13 cellular contexts compared by ENCODE assay signal in the genomic region with DNA sequence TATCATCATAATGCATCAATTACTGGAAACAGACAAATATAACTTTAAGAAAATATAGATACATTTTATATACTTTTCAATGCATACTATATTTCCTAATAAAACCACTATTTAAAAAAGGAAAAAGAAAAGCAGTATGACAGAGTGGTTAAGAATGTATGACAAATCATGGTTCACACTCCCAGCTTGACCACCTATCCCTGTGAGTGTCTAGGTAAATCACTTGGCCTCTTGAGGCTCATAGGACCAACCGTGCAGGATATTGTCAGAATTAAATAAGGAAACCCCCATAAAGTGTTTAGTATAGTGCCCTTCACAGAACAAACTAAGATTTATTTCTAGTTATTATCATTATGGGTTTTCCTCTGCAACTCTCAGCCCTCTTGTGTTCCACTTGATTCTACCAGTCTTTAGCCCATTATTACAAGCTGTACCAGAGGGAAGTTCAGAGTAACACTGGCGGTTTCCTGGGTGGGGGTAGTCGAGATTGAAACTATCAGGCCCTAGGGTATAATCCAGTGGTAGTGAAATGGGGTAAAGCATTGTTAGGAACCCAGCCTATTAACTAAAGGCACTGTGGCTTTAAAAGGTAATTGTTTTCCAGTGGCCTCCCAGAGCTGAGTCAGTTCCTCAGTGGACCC. TPM values are rescaled to one million over a fixed set of nuclear protein-coding genes. Genes with fewer than 3 reads are reported as not detected.
DNase-seq lines count a peak whose midpoint lies in the region; ATAC-seq and TF ChIP-seq lines count a peak whose summit lies in the region.
"Had no signal": no experiment of that assay in that cellular context is flagged by ENCODE, and none has a peak within 500 bp of the region (broad histone marks: within the 10 kb centered on the region; RNA-seq: fewer than 3 reads in every experiment).

No MANE protein-coding gene starts in this region.

- H3K36me3 ChIP-seq in mammary epithelial cell (ENCODE audit: insufficient read depth, low read length) (no peaks in the 10 kb centered on the region), osteoblast (ENCODE audit: insufficient read depth, low read length) (no peaks in the 10 kb centered on the region)

- H3K27ac ChIP-seq in mammary epithelial cell (ENCODE audit: insufficient read depth, low read depth, low read length) (peak overlapping the region; percentile 95), osteoblast (ENCODE audit: low read depth, low read length) (peak overlapping the region; percentile 83)

- H2AFZ ChIP-seq in mammary epithelial cell (ENCODE audit: low read depth, low read length) (no peak overlapping the region), osteoblast (ENCODE audit: low read length) (no peak overlapping the region)

- intact Hi-C loops in mammary epithelial cell (cut with micrococcal nuclease), result loop anchor here (2.0 kb wide), 1 partner anchor 56 kb away; a partner anchor contains a TSS

- peak overlapping the region; percentile 72 for H3K9ac ChIP-seq in mammary epithelial cell (ENCODE audit: insufficient read depth, low read length)

- ATAC-seq in GM19397 (IDR thresholded peaks at IDR 0.05; ENCODE audit: unreplicated experiment), result peak; percentile 31
- ATAC-seq in HG03108 (IDR thresholded peaks at IDR 0.05; ENCODE audit: unreplicated experiment), result no peak
- ATAC-seq: Right ventricle myocardium inferior had no signal

- no peaks in the 10 kb centered on the region for H3K27me3 ChIP-seq in mammary epithelial cell (ENCODE audit: insufficient read depth, low read length)
- H3K27me3 ChIP-seq in osteoblast (ENCODE audit: insufficient read depth, low read length), result peaks cover 5% of the 10 kb centered on the region

- dilution Hi-C loops in mammary epithelial cell (cut with HindIII; ENCODE audit: low sequenced_read_pairs), result loop anchor here (5.0 kb wide), 1 partner anchor 93 kb away; no protein-coding TSS in a partner anchor

- DNase-seq in HPDE6-E6E7 (ENCODE audit: extremely low spot score) (peak; percentile 25), mammary epithelial cell (peak; percentile 70), osteoblast (ENCODE audit: insufficient read length, low spot score, missing footprints) (peak; percentile 13), GM20000 (ENCODE audit: low spot score) (no peak), NCI-H2029 (lab: John Stamatoyannopoulos, UW) (no peak)
- DNase-seq in stimulated activated CD4-positive, alpha-beta T cell treated with anti-CD3 and anti-CD28 coated beads, Interleukin-4, amount 100 ng/mL, for 1 hour, result no peak
- DNase-seq: activated CD4-positive, alpha-beta T cell treated with anti-CD3 and anti-CD28 coated beads, Interleukin-2, amount 10 ng/mL, durations not matched to agents 7 days and 5 days; activated gamma-delta T cell treated with Interleukin-2 at 50 U/mL for 16 hours; naive B cell; stimulated activated CD4-positive, alpha-beta T cell treated with anti-CD3 and anti-CD28 coated beads, Interleukin-12 subunit alpha, Interleukin-12 subunit beta, amount 100 ng/mL, for 4 hours had no signal

- in situ Hi-C loops in mammary epithelial cell (cut with MboI; ENCODE audit: low sequenced_read_pairs in 2 of 2), result no loop called here

- no peaks in the 10 kb centered on the region for H3K9me3 ChIP-seq in mammary epithelial cell (replicated peaks; ENCODE audit: insufficient read depth, low read length)
- no peaks in the 10 kb centered on the region for H3K9me3 ChIP-seq in osteoblast (ENCODE audit: low read depth, low read length)

- TF ChIP-seq CTCF in mammary epithelial cell (conservative IDR thresholded peaks at IDR 0.05 in 1 of 2, IDR thresholded peaks at IDR 0.05 in 1 of 2; ENCODE audit: extremely low read depth in 1 of 2, insufficient read depth in 1 of 2, low read depth in 1 of 2, low read length in 2 of 2) (no peak), osteoblast (IDR thresholded peaks at IDR 0.05; ENCODE audit: extremely low read depth, low read depth, low read length) (no peak), GM20000 (IDR thresholded peaks at IDR 0.05; ENCODE audit: extremely low read depth, missing control alignments) (no peak)

- H3K4me1 ChIP-seq in mammary epithelial cell (ENCODE audit: insufficient read depth, low read length) (peaks cover 32% of the 10 kb centered on the region), osteoblast (ENCODE audit: insufficient read depth, low read length) (peaks cover 22% of the 10 kb centered on the region)

- H4K20me1 ChIP-seq in mammary epithelial cell (ENCODE audit: insufficient read depth, low read length) (no peaks in the 10 kb centered on the region), osteoblast (ENCODE audit: insufficient read depth, low read length) (no peaks in the 10 kb centered on the region)

- no peaks in the 10 kb centered on the region for H3K79me2 ChIP-seq in mammary epithelial cell (ENCODE audit: insufficient read depth, low read length)
- no peaks in the 10 kb centered on the region for H3K79me2 ChIP-seq in osteoblast (ENCODE audit: insufficient read depth, low read length)

- WGBS in mammary epithelial cell (ENCODE audit: low coverage, missing lambda C conversion rate), result 1% methylated on average over 3 of the region's 3 CpGs

- CTCF ChIA-PET in mammary epithelial cell (lab: Charles Lee; ENCODE audit: low non-redundant PET), result interaction anchor here (0.6 kb wide), 1 partner anchor 50 kb away, joined by 3 read pairs; no protein-coding TSS in a partner anchor

- H3K4me3 ChIP-seq in mammary epithelial cell (replicated peaks in 1 of 3; ENCODE audit: insufficient read depth in 1 of 3, low read depth in 2 of 3, low read length in 3 of 3), result no peak overlapping the region
- peak overlapping the region; percentile 5 for H3K4me3 ChIP-seq in osteoblast (ENCODE audit: insufficient read depth, low read length)

- TSS peak; percentile 85 for BruUV-seq in mammary epithelial cell (replicated peaks; lab: Mats Ljungman, UMichigan)

- H3K4me2 ChIP-seq in mammary epithelial cell (ENCODE audit: insufficient read depth, low read depth, low read length) (peak overlapping the region; percentile 76), osteoblast (ENCODE audit: insufficient read depth, low read length) (peak overlapping the region; percentile 50)

RNA-seq across cellular contexts. Expression of a gene that starts 55.5 kb away (rescaled TPM):
- total RNA-seq in mammary epithelial cell (1 to 10 TPM; 5.9 to 7.5 TPM), osteoblast (1.4 and 2.4 TPM in 2 replicates)
- 1.5 TPM for polyA plus RNA-seq in mammary epithelial cell
- 10.2 TPM for polyA minus RNA-seq in mammary epithelial cell

Comparison
In these comparisons a context has a peak if more than half of its experiments do, and no peak if none do; other contexts are left out.
1. DNase-seq: peak in HPDE6-E6E7 (single experiment), mammary epithelial cell (single experiment) and osteoblast (single experiment); none in GM20000 (single experiment), stimulated activated CD4-positive, alpha-beta T cell treated with anti-CD3 and anti-CD28 coated beads, Interleukin-4, amount 100 ng/mL, for 1 hour (single experiment) and NCI-H2029 (single experiment).